ENCODE assay signal across 14 cellular contexts in the genomic region with DNA sequence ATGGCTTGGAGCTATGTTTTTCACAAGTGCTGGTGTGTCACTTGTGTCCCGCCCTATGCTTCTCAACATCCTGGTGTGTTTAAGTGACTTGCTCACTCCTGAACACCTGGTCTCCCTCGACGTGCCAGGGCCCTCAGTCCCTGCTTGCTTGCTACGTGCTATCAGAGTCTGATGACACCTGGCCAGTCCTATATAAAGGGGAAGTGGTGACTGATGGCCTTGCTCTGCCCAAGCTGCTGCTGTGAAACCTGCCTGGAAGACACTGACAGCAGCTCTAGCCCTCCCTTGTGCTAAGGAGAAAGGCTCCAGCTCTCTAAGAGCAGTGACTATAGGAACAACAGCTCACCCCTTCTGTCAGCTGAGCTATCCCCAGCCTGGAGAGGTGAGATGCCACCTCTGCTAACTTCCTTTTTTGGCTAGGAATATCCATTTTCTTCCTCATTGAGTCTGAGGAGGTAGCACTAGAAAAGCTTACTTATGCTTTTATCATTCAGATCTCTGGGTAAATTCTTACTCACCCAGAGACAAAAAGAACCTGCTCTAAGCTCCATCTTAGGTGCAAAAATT.
DNase-seq lines count a peak whose midpoint lies in the region; ATAC-seq, FAIRE-seq and TF ChIP-seq lines count a peak whose summit lies in the region.
"Had no signal": no experiment of that assay in that cellular context is flagged by ENCODE, and none has a peak within 500 bp of the region (broad histone marks: within the 10 kb centered on the region; RNA-seq: fewer than 3 reads in every experiment).

No MANE protein-coding gene starts in this region.

- H2AFZ ChIP-seq in OCI-LY7 (ENCODE audit: low read length), result peak overlapping the region; percentile 37; the same call in 1 of the 2 replicates

- no TSS peak for BruUV-seq in OCI-LY7 (replicated peaks; lab: Mats Ljungman, UMichigan)

- POLR2A ChIA-PET in OCI-LY7 (lab: Charles Lee), result interaction anchor here (0.5 to 1.2 kb wide), 3 partner anchors 10 to 243 kb away, joined by 3 read pairs; no protein-coding TSS in a partner anchor
- POLR2A ChIA-PET in activated CD4-positive, alpha-beta T cell treated with anti-CD3 and anti-CD28 coated beads for 36 hours (lab: Charles Lee), result no interaction called here

- peaks cover 44% of the 10 kb centered on the region for H3K4me1 Mint-ChIP-seq in activated CD4-positive, alpha-beta T cell treated with anti-CD3 and anti-CD28 coated beads for 36 hours

- H4K20me1 ChIP-seq in OCI-LY7 (ENCODE audit: insufficient read depth, low read length), result no peaks in the 10 kb centered on the region

- H3K27ac Mint-ChIP-seq in activated CD4-positive, alpha-beta T cell treated with anti-CD3 and anti-CD28 coated beads for 36 hours, result no peak overlapping the region

- peaks cover 16% of the 10 kb centered on the region for H3K9me3 Mint-ChIP-seq in activated CD4-positive, alpha-beta T cell treated with anti-CD3 and anti-CD28 coated beads for 36 hours (ENCODE audit: low read depth)

- CTCF ChIA-PET in OCI-LY7 (lab: Charles Lee; ENCODE audit: unreplicated experiment), result no interaction called here
- CTCF ChIA-PET in activated CD4-positive, alpha-beta T cell treated with anti-CD3 and anti-CD28 coated beads for 36 hours (lab: Charles Lee), result interaction anchor here (0.6 to 2.5 kb wide), 5 partner anchors 13 to 1745 kb away, joined by 3 to 14 read pairs (median 3); no protein-coding TSS in a partner anchor

- H3K9me3 ChIP-seq in OCI-LY7 (ENCODE audit: low read length), result no peaks in the 10 kb centered on the region
- H3K9me3 ChIP-seq: SJSA1, transverse colon had no signal

- DNase-seq in AML-193 (lab: John Stamatoyannopoulos, UW), result peak; percentile 27 to 37
- peak; percentile 7 for DNase-seq in GM19239 (ENCODE audit: insufficient read length, low spot score)
- DNase-seq in OCI-LY7 (ENCODE audit: low spot score), result peak; percentile 73
- no peak for DNase-seq in stimulated activated CD4-positive, alpha-beta T cell treated with anti-CD3 and anti-CD28 coated beads, Interleukin-2, amount 100 ng/mL, for 48 hours
- no peak for DNase-seq in activated CD4-positive, alpha-beta T cell treated with anti-CD3 and anti-CD28 coated beads for 36 hours
- no peak for DNase-seq in NCI-H1092 (lab: John Stamatoyannopoulos, UW)
- DNase-seq in NCI-H1694 treated with DMSO at 0.1 percent for 48 hours (lab: John Stamatoyannopoulos, UW), result no peak
- DNase-seq: activated CD4-positive, CD25-positive, alpha-beta regulatory T cell; kidney; NCI-H2029; NCI-H82; transverse colon had no signal

- H3K27ac ChIP-seq in OCI-LY7 (ENCODE audit: low read depth, low read length, poor library complexity, severe bottlenecking), result peak overlapping the region; percentile 4
- H3K27ac ChIP-seq: SJSA1, transverse colon had no signal

- no peaks in the 10 kb centered on the region for H3K36me3 ChIP-seq in OCI-LY7 (ENCODE audit: insufficient read depth, low read length)
- H3K36me3 ChIP-seq: SJSA1, transverse colon had no signal

- peaks cover 2% of the 10 kb centered on the region for H3K36me3 Mint-ChIP-seq in activated CD4-positive, alpha-beta T cell treated with anti-CD3 and anti-CD28 coated beads for 36 hours (ENCODE audit: low read depth)

- H3K4me2 ChIP-seq in OCI-LY7 (ENCODE audit: low read length), result no peak overlapping the region

- H3K27me3 Mint-ChIP-seq in activated CD4-positive, alpha-beta T cell treated with anti-CD3 and anti-CD28 coated beads for 36 hours, result no peaks in the 10 kb centered on the region

- intact Hi-C loops in OCI-LY7 (cut with micrococcal nuclease; ENCODE audit: unreplicated experiment), result no loop called here
- intact Hi-C loops in activated CD4-positive, alpha-beta T cell treated with anti-CD3 and anti-CD28 coated beads for 36 hours (cut with DNase I, micrococcal nuclease), result loop anchor here in 1 of 2 experiments (5.0 kb wide), 1 partner anchor 429 kb away; a partner anchor contains a TSS

- peaks cover 14% of the 10 kb centered on the region for H3K4me1 ChIP-seq in OCI-LY7 (ENCODE audit: insufficient read depth, low read length, poor library complexity, severe bottlenecking)

- no peak for TF ChIP-seq CTCF in OCI-LY7 (conservative IDR thresholded peaks at IDR 0.05; ENCODE audit: low read length)

- no peak overlapping the region for H3K4me3 Mint-ChIP-seq in activated CD4-positive, alpha-beta T cell treated with anti-CD3 and anti-CD28 coated beads for 36 hours

- FAIRE-seq in GM19239 (lab: Jason Lieb, UNC), result no peak
- FAIRE-seq: kidney had no signal

- no peaks in the 10 kb centered on the region for H3K79me2 ChIP-seq in OCI-LY7 (ENCODE audit: insufficient read depth, low read depth, low read length)

- peak; percentile 51 for ATAC-seq in HG03135 (IDR thresholded peaks at IDR 0.05; ENCODE audit: unreplicated experiment)
- no peak for ATAC-seq in activated CD4-positive, alpha-beta T cell treated with anti-CD3 and anti-CD28 coated beads for 36 hours

- H3K4me3 ChIP-seq in OCI-LY7 (ENCODE audit: low read depth, low read length, poor library complexity, severe bottlenecking), result no peak overlapping the region
- H3K4me3 ChIP-seq: SJSA1, transverse colon had no signal

- no peaks in the 10 kb centered on the region for H3K9me2 ChIP-seq in OCI-LY7 (ENCODE audit: insufficient read depth, low read length)

Comparison
In these comparisons a context has a peak if more than half of its experiments do, and no peak if none do; other contexts are left out.
1. DNase-seq: peak in AML-193 (2 of 2), GM19239 (single experiment) and OCI-LY7 (single experiment); none in stimulated activated CD4-positive, alpha-beta T cell treated with anti-CD3 and anti-CD28 coated beads, Interleukin-2, amount 100 ng/mL, for 48 hours (0 of 2), activated CD4-positive, alpha-beta T cell treated with anti-CD3 and anti-CD28 coated beads for 36 hours (single experiment), NCI-H1092 (single experiment) and NCI-H1694 treated with DMSO at 0.1 percent for 48 hours (single experiment).